ENCODE assay signal across 7 cellular contexts in genomic region chr1:154972517-154973343, GRCh38. TPM values are rescaled to one million over a fixed set of nuclear protein-coding genes. Genes with fewer than 3 reads are reported as not detected.
DNase-seq lines count a peak whose midpoint lies in the region; ATAC-seq and TF ChIP-seq lines count a peak whose summit lies in the region.

No MANE protein-coding gene starts in this region.

- TF ChIP-seq CTCF in esophagus squamous epithelium (IDR thresholded peaks at IDR 0.05) (no peak), nephron progenitor cell (IDR thresholded peaks at IDR 0.05) (no peak)

- H3K27me3 ChIP-seq in H7 (ENCODE audit: control insufficient read depth, insufficient read depth, low read length) (no peaks in the 10 kb centered on the region), SJCRH30 (no peaks in the 10 kb centered on the region), esophagus squamous epithelium (no peaks in the 10 kb centered on the region)

- no peak overlapping the region for H3K4me3 Mint-ChIP-seq in nephron progenitor cell

- H3K36me3 Mint-ChIP-seq in nephron progenitor cell (ENCODE audit: low read depth), result peaks cover 11% of the 10 kb centered on the region

- H3K4me3 ChIP-seq in H7 (ENCODE audit: insufficient read depth, low read depth, low read length), result peak overlapping the region; percentile 96
- peak overlapping the region; percentile 70 for H3K4me3 ChIP-seq in SJCRH30
- H3K4me3 ChIP-seq in esophagus squamous epithelium, result peak overlapping the region in 3 of 4 donors; percentile 60 to 79 (median 68)

- 18 to 21% methylated on average over 15 to 18 of the region's 18 CpGs for WGBS in esophagus squamous epithelium, 2 donors

- H3K4me1 ChIP-seq in SJCRH30 (peaks cover 25% of the 10 kb centered on the region), esophagus squamous epithelium (peaks cover 47 to 82% (median 59%) of the 10 kb centered on the region in 3 donors)

- no peak for ATAC-seq in HG02759 (IDR thresholded peaks at IDR 0.05; ENCODE audit: unreplicated experiment)

- H3K27ac Mint-ChIP-seq in nephron progenitor cell, result no peak overlapping the region

- H3K27ac ChIP-seq in SJCRH30 (peak overlapping the region; percentile 95), esophagus squamous epithelium (peak overlapping the region; percentile 96 to 99 (median 98))

- H3K36me3 ChIP-seq in H7 (replicated peaks; ENCODE audit: control insufficient read depth, insufficient read depth, low read length) (peaks cover 11% of the 10 kb centered on the region), SJCRH30 (peaks cover 8% of the 10 kb centered on the region; the same call in 1 of the 2 replicates), esophagus squamous epithelium (peaks cover 0 to 24% (median 8%) of the 10 kb centered on the region in 3 donors)

- H3K9me3 Mint-ChIP-seq in nephron progenitor cell, result no peaks in the 10 kb centered on the region

- DNase-seq in H7 (peak; percentile 80), SJCRH30 (peak; percentile 87), esophagus squamous epithelium (lab: John Stamatoyannopoulos, UW) (no peak), nephron progenitor cell (peak; percentile 61), NOMO-1 (lab: John Stamatoyannopoulos, UW; ENCODE audit: unreplicated experiment in 2 of 2) (no peak), NCI-H2081 (lab: John Stamatoyannopoulos, UW) (no peak)

- H3K27me3 Mint-ChIP-seq in nephron progenitor cell (ENCODE audit: low read depth, poor library complexity), result no peaks in the 10 kb centered on the region

- H3K4me1 Mint-ChIP-seq in nephron progenitor cell, result peaks cover 47% of the 10 kb centered on the region

- H3K9me3 ChIP-seq in SJCRH30 (replicated peaks), result no peaks in the 10 kb centered on the region
- no peaks in the 10 kb centered on the region for H3K9me3 ChIP-seq in esophagus squamous epithelium

- intact Hi-C loops in esophagus squamous epithelium (cut with DNase I), result no loop called here

- peak in 1 of 4 donors; percentile 41 for TF ChIP-seq POLR2A in esophagus squamous epithelium (IDR thresholded peaks at IDR 0.05)

RNA-seq across cellular contexts. Expression of gene CKS1B, which starts 1.8 kb away (rescaled TPM):
- total RNA-seq in H7 (2014; rRNA removed; shearing (Covaris generic)), result 342 and 347 TPM in 2 replicates
- total RNA-seq in SJCRH30 (2014; rRNA removed; shearing (Covaris generic)), result 299 and 303 TPM in 2 replicates
- 10 to 100 TPM; 34.9 to 72.8 (median 55.3) TPM for total RNA-seq in esophagus squamous epithelium

RNA-seq across cellular contexts. Expression of gene SHC1, which starts 2.2 kb away (rescaled TPM):
- 298 and 333 TPM in 2 replicates for total RNA-seq in H7 (2014; rRNA removed; shearing (Covaris generic))
- 102 and 110 TPM in 2 replicates for total RNA-seq in SJCRH30 (2014; rRNA removed; shearing (Covaris generic))
- total RNA-seq in esophagus squamous epithelium, result 10 to 100 TPM; 37.6 to 80.9 (median 65.8) TPM

RNA-seq across cellular contexts. Expression of gene FLAD1, which starts 10.4 kb away (rescaled TPM):
- 152 and 177 TPM in 2 replicates for total RNA-seq in H7 (2014; rRNA removed; shearing (Covaris generic))
- total RNA-seq in SJCRH30 (2014; rRNA removed; shearing (Covaris generic)), result 25.6 and 28.0 TPM in 2 replicates
- total RNA-seq in esophagus squamous epithelium, result 10 to 100 TPM; 21.5 to 30.9 (median 29.5) TPM

RNA-seq across cellular contexts. Expression of gene PYGO2, which starts 11.1 kb away (rescaled TPM):
- 52.6 and 62.8 TPM in 2 replicates for total RNA-seq in H7 (2014; rRNA removed; shearing (Covaris generic))
- total RNA-seq in SJCRH30 (2014; rRNA removed; shearing (Covaris generic)), result 29.4 and 29.8 TPM in 2 replicates
- 10 to 100 TPM; 14.4 to 18.8 (median 17.5) TPM for total RNA-seq in esophagus squamous epithelium

RNA-seq across cellular contexts. Expression of gene PBXIP1, which starts 16.8 kb away (rescaled TPM):
- 43.6 and 48.5 TPM in 2 replicates for total RNA-seq in H7 (2014; rRNA removed; shearing (Covaris generic))
- total RNA-seq in SJCRH30 (2014; rRNA removed; shearing (Covaris generic)), result 40.2 TPM in 2 replicates
- total RNA-seq in esophagus squamous epithelium, result 10 to 100 TPM; 11.1 to 51.1 (median 29.3) TPM

Comparison
In these comparisons a context has a peak if more than half of its experiments do, and no peak if none do; other contexts are left out.
1. DNase-seq: peak in H7 (single experiment), SJCRH30 (2 of 2) and nephron progenitor cell (single experiment); none in esophagus squamous epithelium (single experiment), NOMO-1 (0 of 2) and NCI-H2081 (0 of 2).
2. Peak in every context shown above with its lines, with median percentiles within 50 percentile points of each other: H3K4me3 ChIP-seq.